In the genomic region with DNA sequence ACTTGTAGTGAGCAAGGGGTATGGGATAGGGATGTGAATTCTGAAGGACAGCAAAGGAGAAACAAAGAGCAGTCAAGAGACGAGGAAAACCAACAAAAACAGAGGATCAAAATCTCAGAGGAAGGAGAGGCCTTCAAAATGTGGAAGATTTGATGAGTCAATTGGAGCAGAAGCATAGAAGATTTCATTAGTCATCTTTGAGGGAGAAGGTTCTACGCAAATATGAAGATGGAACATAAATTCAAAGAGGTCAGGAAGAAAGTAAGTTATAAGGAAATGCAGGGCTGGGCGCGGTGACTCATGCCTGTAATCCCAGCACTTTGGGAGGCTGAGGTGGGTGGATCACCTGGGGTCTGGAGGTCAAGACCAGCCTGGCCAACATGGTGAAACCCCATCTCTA, we compare ENCODE assay signal across 1 cellular context.
TF ChIP-seq lines count a peak whose summit lies in the region.

No MANE protein-coding gene starts in this region.

TF ChIP-seq in HCT116, 20 proteins besides CTCF, POLR2A, EP300 and RAD21 (continued from another document):
- TF ChIP-seq, protein P1, sequence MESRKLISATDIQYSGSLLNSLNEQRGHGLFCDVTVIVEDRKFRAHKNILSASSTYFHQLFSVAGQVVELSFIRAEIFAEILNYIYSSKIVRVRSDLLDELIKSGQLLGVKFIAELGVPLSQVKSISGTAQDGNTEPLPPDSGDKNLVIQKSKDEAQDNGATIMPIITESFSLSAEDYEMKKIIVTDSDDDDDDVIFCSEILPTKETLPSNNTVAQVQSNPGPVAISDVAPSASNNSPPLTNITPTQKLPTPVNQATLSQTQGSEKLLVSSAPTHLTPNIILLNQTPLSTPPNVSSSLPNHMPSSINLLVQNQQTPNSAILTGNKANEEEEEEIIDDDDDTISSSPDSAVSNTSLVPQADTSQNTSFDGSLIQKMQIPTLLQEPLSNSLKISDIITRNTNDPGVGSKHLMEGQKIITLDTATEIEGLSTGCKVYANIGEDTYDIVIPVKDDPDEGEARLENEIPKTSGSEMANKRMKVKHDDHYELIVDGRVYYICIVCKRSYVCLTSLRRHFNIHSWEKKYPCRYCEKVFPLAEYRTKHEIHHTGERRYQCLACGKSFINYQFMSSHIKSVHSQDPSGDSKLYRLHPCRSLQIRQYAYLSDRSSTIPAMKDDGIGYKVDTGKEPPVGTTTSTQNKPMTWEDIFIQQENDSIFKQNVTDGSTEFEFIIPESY (IDR thresholded peaks at IDR 0.05; ENCODE audit: extremely low read depth, insufficient replicate concordance, low read length): no peak
- TF ChIP-seq, protein P2, sequence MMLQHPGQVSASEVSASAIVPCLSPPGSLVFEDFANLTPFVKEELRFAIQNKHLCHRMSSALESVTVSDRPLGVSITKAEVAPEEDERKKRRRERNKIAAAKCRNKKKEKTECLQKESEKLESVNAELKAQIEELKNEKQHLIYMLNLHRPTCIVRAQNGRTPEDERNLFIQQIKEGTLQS (IDR thresholded peaks at IDR 0.05): no peak
